Comparison of ENCODE assay signal across 24 cellular contexts in the genomic region with DNA sequence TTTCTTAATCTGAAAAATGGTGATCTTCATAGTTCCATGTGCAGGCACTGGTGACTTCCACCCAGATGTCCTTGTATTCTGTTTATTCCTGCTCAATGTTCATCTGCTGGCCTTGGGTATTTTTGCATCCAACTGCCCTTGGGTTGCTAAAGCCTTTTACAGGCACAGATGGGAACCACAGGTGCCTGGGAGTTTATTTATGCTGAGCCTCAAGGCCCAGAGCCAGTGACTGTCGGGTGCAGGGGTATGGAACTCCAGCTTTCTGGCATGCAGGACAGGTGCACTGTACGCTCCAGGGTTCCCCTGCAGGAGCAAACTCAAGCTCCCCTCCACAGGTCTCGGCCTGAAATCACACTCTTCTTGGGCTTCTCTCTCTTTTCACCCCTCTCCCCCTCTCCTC. TPM values are rescaled to one million over a fixed set of nuclear protein-coding genes. Genes with fewer than 3 reads are reported as not detected.
DNase-seq lines count a peak whose midpoint lies in the region; ATAC-seq lines count a peak whose summit lies in the region.
"Had no signal": no experiment of that assay in that cellular context is flagged by ENCODE, and none has a peak within 500 bp of the region (broad histone marks: within the 10 kb centered on the region; RNA-seq: fewer than 3 reads in every experiment).

No MANE protein-coding gene starts in this region.

- in situ Hi-C loops in G401 (cut with HindIII; ENCODE audit: low sequenced_read_pairs): no loop called here

- H3K27ac ChIP-seq in CD4-positive, CD25-positive, alpha-beta regulatory T cell (ENCODE audit: insufficient read depth, low read length, poor library complexity, severe bottlenecking): no peak overlapping the region
- H3K27ac ChIP-seq: BLaER1 had no signal

- H3K4me3 ChIP-seq in CD4-positive, CD25-positive, alpha-beta regulatory T cell (ENCODE audit: low read depth, low read length): no peak overlapping the region
- H3K4me3 ChIP-seq: BLaER1 had no signal

- no peaks in the 10 kb centered on the region for H3K9me3 ChIP-seq in CD4-positive, CD25-positive, alpha-beta regulatory T cell (ENCODE audit: control insufficient read depth in 2 of 2, low read length in 2 of 2)
- H3K9me3 ChIP-seq in T-helper 17 cell (ENCODE audit: control insufficient read depth, low read length, poor library complexity, severe bottlenecking): no peaks in the 10 kb centered on the region
- H3K9me3 ChIP-seq: BE2C, BLaER1, Caco-2 had no signal

- H3K4me1 Mint-ChIP-seq in CD4-positive, CD25-positive, alpha-beta regulatory T cell: peaks cover 14 to 39% (median 17%) of the 10 kb centered on the region in 4 donors
- peaks cover 8% of the 10 kb centered on the region for H3K4me1 Mint-ChIP-seq in T-helper 17 cell

- H3K27ac Mint-ChIP-seq in CD4-positive, CD25-positive, alpha-beta regulatory T cell: peak overlapping the region; percentile 21 to 87 (median 58)
- no peak overlapping the region for H3K27ac Mint-ChIP-seq in T-helper 17 cell

- H3K27me3 ChIP-seq in CD4-positive, CD25-positive, alpha-beta regulatory T cell (ENCODE audit: control insufficient read depth, insufficient read depth, low read length): no peaks in the 10 kb centered on the region
- H3K27me3 ChIP-seq: BE2C, BLaER1 had no signal

- peak overlapping the region in 1 of 4 donors; percentile 12 for H3K4me3 Mint-ChIP-seq in CD4-positive, CD25-positive, alpha-beta regulatory T cell
- peak overlapping the region; percentile 7 for H3K4me3 Mint-ChIP-seq in T-helper 17 cell
- H3K4me3 Mint-ChIP-seq: CD14-positive monocyte; CD4-positive, alpha-beta T cell; CD8-positive, alpha-beta T cell had no signal

- peaks cover 5% of the 10 kb centered on the region for H3K36me3 Mint-ChIP-seq in CD4-positive, CD25-positive, alpha-beta regulatory T cell
- peaks cover 8% of the 10 kb centered on the region for H3K36me3 Mint-ChIP-seq in T-helper 17 cell (ENCODE audit: low read depth)
- H3K36me3 Mint-ChIP-seq: CD14-positive monocyte; CD8-positive, alpha-beta T cell had no signal

- H3K4me1 ChIP-seq in CD4-positive, CD25-positive, alpha-beta regulatory T cell (ENCODE audit: control insufficient read depth, insufficient read depth, low read length, poor library complexity, severe bottlenecking): peaks cover 14% of the 10 kb centered on the region
- H3K4me1 ChIP-seq: BE2C, Caco-2 had no signal

- H3K27me3 Mint-ChIP-seq in CD4-positive, CD25-positive, alpha-beta regulatory T cell: no peaks in the 10 kb centered on the region
- peaks cover 35% of the 10 kb centered on the region for H3K27me3 Mint-ChIP-seq in T-helper 17 cell
- H3K27me3 Mint-ChIP-seq: CD4-positive, alpha-beta T cell had no signal

- ATAC-seq in CD4-positive, CD25-positive, alpha-beta regulatory T cell (ENCODE audit: low read depth in 2 of 2): no peak
- no peak for ATAC-seq in T-helper 17 cell
- no peak for ATAC-seq in HG03457 (IDR thresholded peaks at IDR 0.05; ENCODE audit: unreplicated experiment)
- ATAC-seq: CD8-positive, alpha-beta T cell had no signal

- DNase-seq in CD4-positive, CD25-positive, alpha-beta regulatory T cell: no peak
- DNase-seq in G401 (ENCODE audit: low spot score) (peak; percentile 96), T-helper 17 cell (no peak), cerebellar nuclear complex (lab: John Stamatoyannopoulos, UW) (peak; percentile 80 to 90), DMS153 treated with DMSO at 0.1 percent for 48 hours (lab: John Stamatoyannopoulos, UW; ENCODE audit: unreplicated experiment) (no peak), NCI-H187 (lab: John Stamatoyannopoulos, UW) (no peak), NCI-H1105 treated with DMSO at 0.1 percent for 48 hours (lab: John Stamatoyannopoulos, UW) (no peak)
- DNase-seq: 8988T; ACHN; BE2C; Caco-2; Calu3; CD4-positive, alpha-beta T cell; CD8-positive, alpha-beta T cell; DMS53; DMS79; DND-41; EL; GF-D8 had no signal

- no peaks in the 10 kb centered on the region for H3K36me3 ChIP-seq in CD4-positive, CD25-positive, alpha-beta regulatory T cell (ENCODE audit: control insufficient read depth, insufficient read depth, low read length)
- H3K36me3 ChIP-seq: BE2C, BLaER1 had no signal

- peaks cover 0 to 3% (median 0%) of the 10 kb centered on the region in 7 donors for H3K9me3 Mint-ChIP-seq in CD4-positive, CD25-positive, alpha-beta regulatory T cell
- H3K9me3 Mint-ChIP-seq: CD4-positive, alpha-beta T cell; CD8-positive, alpha-beta T cell had no signal

RNA-seq across cellular contexts. Expression of a gene that starts 22.3 kb away (rescaled TPM):
- total RNA-seq in CD4-positive, CD25-positive, alpha-beta regulatory T cell: not detected
- polyA plus RNA-seq in CD4-positive, CD25-positive, alpha-beta regulatory T cell: 1 to 10 TPM in 2 of 4 donors, under 1 TPM in 1, not detected in 1; 0.73 to 1.8 (median 1.6) TPM
- not detected in 2 replicates for total RNA-seq in G401 (2014; rRNA removed; shearing (Covaris generic))
- not detected for total RNA-seq in T-helper 17 cell
- total RNA-seq: A673; Caco-2; Calu3; CD8-positive, alpha-beta T cell; Daoy had no signal
- polyA plus RNA-seq: CD14-positive monocyte had no signal

Comparison
In these comparisons a context has a peak if more than half of its experiments do, and no peak if none do; other contexts are left out.
1. DNase-seq: peak in G401 (single experiment) and cerebellar nuclear complex (2 of 2); none in CD4-positive, CD25-positive, alpha-beta regulatory T cell (0 of 3), T-helper 17 cell (0 of 3), DMS153 treated with DMSO at 0.1 percent for 48 hours (single experiment), NCI-H187 (0 of 2) and NCI-H1105 treated with DMSO at 0.1 percent for 48 hours (single experiment).